ENCODE assay signal across 8 cellular contexts in the genomic region with DNA sequence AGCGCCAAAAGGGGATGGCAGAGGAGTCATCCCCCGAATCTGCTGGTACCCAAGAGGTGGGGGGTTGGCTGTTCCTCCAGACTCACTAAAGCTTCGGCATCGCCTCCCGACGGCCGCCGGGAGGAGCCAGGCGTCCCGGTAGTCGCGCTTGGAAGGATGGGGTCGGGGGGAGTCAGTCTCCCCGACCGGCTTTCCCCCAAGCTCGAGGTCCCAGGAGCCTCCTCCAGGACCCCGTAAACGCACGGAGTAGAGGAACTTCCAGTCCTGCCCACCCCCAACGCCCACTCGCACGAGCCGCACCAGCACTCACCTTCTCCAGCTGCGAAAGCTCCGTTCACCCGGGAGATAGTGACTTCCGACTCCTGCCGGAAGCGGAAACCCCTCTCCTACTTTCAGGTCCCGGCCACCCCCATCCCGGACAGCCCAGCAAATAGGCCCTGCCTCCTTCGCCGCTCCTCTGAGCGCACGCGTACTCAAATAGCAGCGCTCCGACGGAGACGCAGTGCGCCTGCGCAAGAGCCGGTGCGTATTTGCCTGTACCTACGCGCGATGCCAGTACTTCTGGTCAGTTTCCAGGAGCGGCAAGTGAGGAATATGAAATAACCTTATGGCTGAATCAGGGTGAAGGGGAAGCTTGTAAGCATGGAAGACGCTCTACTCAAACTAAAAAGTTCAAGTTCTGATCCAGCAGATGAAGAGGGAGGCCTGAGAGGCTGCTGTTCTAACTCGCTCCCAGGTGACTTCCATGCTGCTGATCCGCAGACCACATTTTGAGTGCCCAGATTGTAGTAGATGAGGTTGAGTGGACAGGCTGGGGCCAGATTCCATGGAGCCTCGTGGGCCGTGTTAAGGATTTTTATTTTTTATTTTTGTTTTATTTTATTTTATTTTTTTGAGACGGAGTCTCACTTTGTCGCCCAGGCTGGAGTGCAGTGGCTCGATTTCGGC. TPM values are rescaled to one million over a fixed set of nuclear protein-coding genes. Genes with fewer than 3 reads are reported as not detected.
DNase-seq lines count a peak whose midpoint lies in the region; ATAC-seq lines count a peak whose summit lies in the region.

A gene (minus strand): TSS at position 350 of the 948 bp plus-strand sequence. CDS start 4,883 bp downstream, outside the sequence.

- peak; percentile 72 for ATAC-seq in GM21515 (IDR thresholded peaks at IDR 0.05; ENCODE audit: unreplicated experiment)

- peaks cover 46 to 48% (median 48%) of the 10 kb centered on the region in 3 donors for H3K4me1 Mint-ChIP-seq in IgD-negative memory B cell

- H3K36me3 Mint-ChIP-seq in IgD-negative memory B cell = peaks cover 3% of the 10 kb centered on the region

- peak within 1 kb of the TSS; percentile 92 to 99 (median 99) for H3K4me3 Mint-ChIP-seq in IgD-negative memory B cell

- peak within 1 kb of the TSS; percentile 90 to 98 (median 91) for H3K27ac Mint-ChIP-seq in IgD-negative memory B cell

- DNase-seq in D341Med (ENCODE audit: low spot score) (peak; percentile 99), OCI-M1 (lab: John Stamatoyannopoulos, UW) (peak; percentile 100), activated T-cell treated with anti-CD3 and anti-CD28 coated beads for 24 hours (ENCODE audit: low read depth) (peak; percentile 96), epidermal melanocyte (ENCODE audit: insufficient read length, low spot score) (peak; percentile 99), middle frontal gyrus (ENCODE audit: extremely low spot score, low spot score) (peak; percentile 98)
- DNase-seq in stimulated activated CD8-positive, alpha-beta memory T cell treated with anti-CD3 and anti-CD28 coated beads, Interleukin-2, amount 100 ng/mL, for 48 hours (ENCODE audit: low read depth in 2 of 2) = peak; percentile 95 to 98

- H3K27me3 Mint-ChIP-seq in IgD-negative memory B cell = no peaks in the 10 kb centered on the region

- H3K9me3 Mint-ChIP-seq in IgD-negative memory B cell = no peaks in the 10 kb centered on the region

RNA-seq across cellular contexts. Expression of the gene that starts here (rescaled TPM):
- 183 TPM for polyA plus RNA-seq in IgD-negative memory B cell

Comparison
In these comparisons a context has a peak if more than half of its experiments do, and no peak if none do; other contexts are left out.
1. Peak in every context shown above with its lines: DNase-seq and ATAC-seq.